8 cellular contexts compared by ENCODE assay signal in the genomic region with DNA sequence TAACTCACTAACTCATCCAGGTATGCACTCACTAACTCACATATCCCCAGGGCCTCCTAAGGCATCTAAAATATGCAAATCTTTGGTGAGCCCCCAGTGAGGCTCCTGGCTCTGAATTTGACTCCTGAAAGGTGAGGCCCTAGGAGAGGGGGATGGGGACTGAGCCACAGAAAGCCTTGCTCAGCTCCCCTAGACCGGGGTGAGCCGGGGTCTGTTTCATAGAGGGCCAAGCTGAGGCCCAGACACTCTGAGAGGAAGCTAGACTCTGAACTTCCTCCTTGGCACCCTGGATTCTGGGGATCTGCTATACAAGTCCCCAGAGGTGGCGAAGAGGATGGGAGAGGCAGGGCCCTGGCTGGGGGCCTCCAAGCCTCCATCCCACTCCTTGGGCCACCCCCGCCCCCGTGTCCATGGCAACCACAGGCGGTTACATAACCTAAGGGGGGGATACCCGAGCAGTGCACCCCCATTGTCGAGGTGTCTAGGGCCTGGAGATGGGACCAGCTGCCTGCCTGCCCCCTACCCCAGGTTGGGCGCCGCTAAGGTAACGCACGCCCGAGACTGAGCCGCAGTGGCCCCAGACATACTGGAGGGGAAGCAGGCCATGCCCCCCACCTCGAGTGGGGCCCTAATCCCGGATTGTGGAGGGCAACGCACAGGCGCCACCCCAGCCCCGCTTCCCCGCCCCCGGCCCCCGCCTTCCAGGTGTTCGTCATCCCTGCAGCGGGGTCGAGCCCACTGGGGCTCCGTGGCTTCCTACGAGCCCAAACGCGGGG. TPM values are rescaled to one million over a fixed set of nuclear protein-coding genes. Genes with fewer than 3 reads are reported as not detected.
DNase-seq lines count a peak whose midpoint lies in the region; ATAC-seq, FAIRE-seq and TF ChIP-seq lines count a peak whose summit lies in the region.

No MANE protein-coding gene starts in this region.

- H4K91ac ChIP-seq in neuronal stem cell (ENCODE audit: low read depth, low read length, poor library complexity): no peak overlapping the region

- no peaks in the 10 kb centered on the region for H3K9me1 ChIP-seq in endothelial cell of umbilical vein (replicated peaks; ENCODE audit: control insufficient read depth, extremely low read depth, insufficient read depth, low read length)

- no peak for FAIRE-seq in endothelial cell of umbilical vein (lab: Jason Lieb, UNC)

- peak overlapping the region; percentile 65 for H2BK120ac ChIP-seq in neuronal stem cell (ENCODE audit: low read depth, low read length)

- CTCF ChIA-PET in endothelial cell of umbilical vein (lab: Charles Lee): interaction anchor here (3.3 kb wide), 1 partner anchor 9 kb away, joined by 70 read pairs; no protein-coding TSS in a partner anchor

- no peak for TF ChIP-seq POLR2A in endothelial cell of umbilical vein (IDR thresholded peaks at IDR 0.05; ENCODE audit: low read depth, low read length)

- H3K9me3 ChIP-seq in SU-DHL-6 (ENCODE audit: insufficient read depth, low read length) (no peaks in the 10 kb centered on the region), endothelial cell of umbilical vein (replicated peaks; ENCODE audit: control insufficient read depth, insufficient read depth, low read length) (no peaks in the 10 kb centered on the region), neuronal stem cell (replicated peaks in 1 of 2; ENCODE audit: control insufficient read depth in 2 of 2, insufficient read depth in 1 of 2, low read depth in 1 of 2, low read length in 2 of 2) (peaks cover 2 to 6% of the 10 kb centered on the region in 2 donors)

- H3K4me3 Mint-ChIP-seq in T-helper 1 cell treated with Interleukin-12 subunit alpha and Interleukin-12 subunit beta and Interleukin-4 antibody, amounts not matched to agents 30 μg/mL and 1 μg/mL, for 36 hours: peak overlapping the region; percentile 69

- H2BK12ac ChIP-seq in neuronal stem cell (ENCODE audit: low read length): no peak overlapping the region

- H4K8ac ChIP-seq in neuronal stem cell (ENCODE audit: low read depth, low read length): no peak overlapping the region

- H3K14ac ChIP-seq in neuronal stem cell (ENCODE audit: low read length): peak overlapping the region; percentile 63

- BruUV-seq in endothelial cell of umbilical vein (replicated peaks; lab: Mats Ljungman, UMichigan): no TSS peak

- H3K9me2 ChIP-seq in SU-DHL-6 (replicated peaks; ENCODE audit: insufficient read depth, low read length): no peaks in the 10 kb centered on the region

- no peaks in the 10 kb centered on the region for H3K9me3 Mint-ChIP-seq in T-helper 1 cell treated with Interleukin-12 subunit alpha and Interleukin-12 subunit beta and Interleukin-4 antibody, amounts not matched to agents 30 μg/mL and 1 μg/mL, for 36 hours

- H2AK5ac ChIP-seq in neuronal stem cell (ENCODE audit: low read depth, low read length): peak overlapping the region; percentile 97

- dilution Hi-C loops in endothelial cell of umbilical vein (cut with MboI; ENCODE audit: extremely low pct_ligation_motif_present, low sequenced_read_pairs): no loop called here

- no peak overlapping the region for H3K27ac Mint-ChIP-seq in T-helper 1 cell treated with Interleukin-12 subunit alpha and Interleukin-12 subunit beta and Interleukin-4 antibody, amounts not matched to agents 30 μg/mL and 1 μg/mL, for 36 hours

- peak overlapping the region; percentile 98 for H3K18ac ChIP-seq in neuronal stem cell (ENCODE audit: low read length)

- peaks cover 8% of the 10 kb centered on the region; the same call in 1 of the 2 replicates for H3K79me2 ChIP-seq in SU-DHL-6 (ENCODE audit: insufficient read depth, low read length)
- no peaks in the 10 kb centered on the region for H3K79me2 ChIP-seq in endothelial cell of umbilical vein (ENCODE audit: control insufficient read depth, insufficient read depth, low read length)

- peak overlapping the region; percentile 76 for H3K9ac ChIP-seq in SU-DHL-6 (ENCODE audit: low read length)
- no peak overlapping the region for H3K9ac ChIP-seq in endothelial cell of umbilical vein (replicated peaks; ENCODE audit: extremely low read depth, insufficient read depth, low read length)
- peak overlapping the region; percentile 89 for H3K9ac ChIP-seq in neuronal stem cell (ENCODE audit: low read depth, low read length, poor library complexity)

- H3K4me1 ChIP-seq in endothelial cell of umbilical vein (ENCODE audit: control insufficient read depth, extremely low read depth, insufficient read depth, low read length): peaks cover 9% of the 10 kb centered on the region
- H3K4me1 ChIP-seq in neuronal stem cell (ENCODE audit: control insufficient read depth in 2 of 2, insufficient read depth in 1 of 2, low read depth in 1 of 2, low read length in 2 of 2): peaks cover 11 to 14% of the 10 kb centered on the region in 2 donors

- peaks cover 3% of the 10 kb centered on the region for H3K36me3 Mint-ChIP-seq in T-helper 1 cell treated with Interleukin-12 subunit alpha and Interleukin-12 subunit beta and Interleukin-4 antibody, amounts not matched to agents 30 μg/mL and 1 μg/mL, for 36 hours (ENCODE audit: low read depth)

- peak overlapping the region; percentile 86 for H2BK15ac ChIP-seq in neuronal stem cell (ENCODE audit: low read length)

- H3K4me3 ChIP-seq in SU-DHL-6 (ENCODE audit: insufficient read depth, low read length, poor library complexity, severe bottlenecking) (peak overlapping the region; percentile 79), endothelial cell of umbilical vein (replicated peaks in 1 of 3; ENCODE audit: insufficient read depth in 1 of 3, low read depth in 1 of 3, low read length in 3 of 3) (peak overlapping the region; percentile 31 to 46 (median 36)), neuronal stem cell (ENCODE audit: low read length in 2 of 2) (peak overlapping the region; percentile 60 to 83)

- peaks cover 28% of the 10 kb centered on the region for H3K4me1 Mint-ChIP-seq in T-helper 1 cell treated with Interleukin-12 subunit alpha and Interleukin-12 subunit beta and Interleukin-4 antibody, amounts not matched to agents 30 μg/mL and 1 μg/mL, for 36 hours (ENCODE audit: low read depth)

- H3K36me3 ChIP-seq in SU-DHL-6 (ENCODE audit: low read length): peaks cover 4% of the 10 kb centered on the region; the same call in 1 of the 2 replicates
- no peaks in the 10 kb centered on the region for H3K36me3 ChIP-seq in endothelial cell of umbilical vein (ENCODE audit: control insufficient read depth in 2 of 2, extremely low read depth in 1 of 2, insufficient read depth in 2 of 2, low read length in 2 of 2)
- H3K36me3 ChIP-seq in neuronal stem cell (replicated peaks in 1 of 2; ENCODE audit: control insufficient read depth in 2 of 2, insufficient read depth in 2 of 2, low read length in 2 of 2): peaks cover 4 to 17% of the 10 kb centered on the region in 2 donors

- WGBS in neuronal stem cell (ENCODE audit: extremely low coverage in 2 of 2, insufficient read length in 2 of 2, insufficient replicate concordance in 1 of 2), 2 donors: no CpG with 5 or more reads among the region's 29 CpGs

- H3K27me3 Mint-ChIP-seq in T-helper 1 cell treated with Interleukin-12 subunit alpha and Interleukin-12 subunit beta and Interleukin-4 antibody, amounts not matched to agents 30 μg/mL and 1 μg/mL, for 36 hours (ENCODE audit: low read depth): no peaks in the 10 kb centered on the region

- peak overlapping the region; percentile 48 for H3K23ac ChIP-seq in neuronal stem cell (ENCODE audit: low read depth, low read length, poor library complexity)

- H3K27me3 ChIP-seq in SU-DHL-6 (ENCODE audit: low read length) (no peaks in the 10 kb centered on the region), endothelial cell of umbilical vein (ENCODE audit: control insufficient read depth in 2 of 2, insufficient read depth in 2 of 2, low read length in 2 of 2) (no peaks in the 10 kb centered on the region), neuronal stem cell (ENCODE audit: control insufficient read depth in 3 of 3, insufficient read depth in 3 of 3, low read depth in 1 of 3, low read length in 3 of 3) (no peaks in the 10 kb centered on the region)

- peak overlapping the region; percentile 71 for H3K27ac ChIP-seq in SU-DHL-6 (ENCODE audit: low read depth, low read length)
- H3K27ac ChIP-seq in endothelial cell of umbilical vein (ENCODE audit: insufficient read depth, low read depth, low read length): no peak overlapping the region
- no peak overlapping the region for H3K27ac ChIP-seq in neuronal stem cell (replicated peaks; ENCODE audit: low read length)

- H2AFZ ChIP-seq in SU-DHL-6 (ENCODE audit: low read depth, low read length, severe bottlenecking): peak overlapping the region; percentile 72
- peak overlapping the region; percentile 67 for H2AFZ ChIP-seq in endothelial cell of umbilical vein (ENCODE audit: low read depth, low read length)
- peak overlapping the region; percentile 87 for H2AFZ ChIP-seq in neuronal stem cell (ENCODE audit: low read length)

- no peak for TF ChIP-seq CTCF in SU-DHL-6 (IDR thresholded peaks at IDR 0.05; ENCODE audit: insufficient read depth, low read length, poor library complexity, severe bottlenecking)
- no peak for TF ChIP-seq CTCF in endothelial cell of umbilical vein (IDR thresholded peaks at IDR 0.05; ENCODE audit: extremely low read depth in 1 of 2, insufficient read depth in 1 of 2, low read depth in 1 of 2, low read length in 2 of 2)

- H4K20me1 ChIP-seq in SU-DHL-6 (ENCODE audit: low read depth, low read length) (no peaks in the 10 kb centered on the region), endothelial cell of umbilical vein (replicated peaks; ENCODE audit: control insufficient read depth, extremely low read depth, insufficient read depth, low read length) (no peaks in the 10 kb centered on the region)

- no peak for ATAC-seq in GM18868 (IDR thresholded peaks at IDR 0.05; ENCODE audit: unreplicated experiment)

- peaks cover 25% of the 10 kb centered on the region for H3F3A ChIP-seq in SU-DHL-6 (ENCODE audit: insufficient read depth)

- intact Hi-C loops in endothelial cell of umbilical vein (cut with micrococcal nuclease): no loop called here

- H3K79me1 ChIP-seq in neuronal stem cell (ENCODE audit: low read depth, low read length): peaks cover 7% of the 10 kb centered on the region

- H3K4me2 ChIP-seq in SU-DHL-6 (ENCODE audit: low read depth, low read length, poor library complexity, severe bottlenecking) (peak overlapping the region; percentile 85), endothelial cell of umbilical vein (ENCODE audit: insufficient read depth, low read length) (peak overlapping the region; percentile 42), neuronal stem cell (ENCODE audit: insufficient read depth, low read length, poor library complexity, severe bottlenecking) (peak overlapping the region; percentile 94)

- POLR2A ChIA-PET in endothelial cell of umbilical vein (lab: Charles Lee): no interaction called here

- no peak for DNase-seq in T-helper 1 cell
- no peak for DNase-seq in endothelial cell of umbilical vein (ENCODE audit: low read depth, low spot score)
- no peak for DNase-seq in neuronal stem cell (ENCODE audit: low spot score)
- no peak for DNase-seq in NAMALWA (ENCODE audit: low spot score)
- no peak for DNase-seq in NCI-H2171 (lab: John Stamatoyannopoulos, UW)

- H3K4ac ChIP-seq in neuronal stem cell (ENCODE audit: low read length): no peak overlapping the region

- H2BK5ac ChIP-seq in neuronal stem cell (ENCODE audit: low read length): peak overlapping the region; percentile 98

RNA-seq across cellular contexts. Expression of gene ABHD8, which starts 0.6 kb away (rescaled TPM):
- 5.9 and 6.8 TPM in 2 replicates for total RNA-seq in endothelial cell of umbilical vein
- 8.7 and 12.7 TPM in 2 replicates for polyA plus RNA-seq in endothelial cell of umbilical vein
- 4.0 and 7.9 TPM in 2 replicates for polyA plus RNA-seq in endothelial cell of umbilical vein (2011; cell fraction: cytosol; rRNA removed)
- polyA plus RNA-seq in endothelial cell of umbilical vein (2011; cell fraction: nucleus; rRNA removed): 2.1 and 2.4 TPM in 2 replicates
- polyA plus RNA-seq in endothelial cell of umbilical vein (2012): 3.5 and 7.0 TPM in 2 replicates
- 3.4 and 4.2 TPM in 2 replicates for polyA minus RNA-seq in endothelial cell of umbilical vein
- 9.0 TPM for polyA minus RNA-seq in endothelial cell of umbilical vein (2011; cell fraction: cytosol; rRNA and poly(A)+ RNA removed)
- polyA minus RNA-seq in endothelial cell of umbilical vein (2011; cell fraction: nucleus; rRNA and poly(A)+ RNA removed): 0.82 and 2.6 TPM in 2 replicates
- polyA plus RNA-seq in neuronal stem cell (2013, experiment 1 of 2): 10.9 TPM
- 10.5 TPM for polyA plus RNA-seq in neuronal stem cell (2013, experiment 2 of 2)

RNA-seq across cellular contexts. Expression of gene MRPL34, which starts 3.1 kb away (rescaled TPM):
- 55.7 and 61.6 TPM in 2 replicates for total RNA-seq in endothelial cell of umbilical vein
- polyA plus RNA-seq in endothelial cell of umbilical vein: 45.5 and 50.1 TPM in 2 replicates
- 33.3 and 35.2 TPM in 2 replicates for polyA plus RNA-seq in endothelial cell of umbilical vein (2011; cell fraction: cytosol; rRNA removed)
- 16.4 and 17.3 TPM in 2 replicates for polyA plus RNA-seq in endothelial cell of umbilical vein (2011; cell fraction: nucleus; rRNA removed)
- 50.1 and 66.2 TPM in 2 replicates for polyA plus RNA-seq in endothelial cell of umbilical vein (2012)
- 16.6 and 19.2 TPM in 2 replicates for polyA minus RNA-seq in endothelial cell of umbilical vein
- 71.4 TPM for polyA minus RNA-seq in endothelial cell of umbilical vein (2011; cell fraction: cytosol; rRNA and poly(A)+ RNA removed)
- polyA minus RNA-seq in endothelial cell of umbilical vein (2011; cell fraction: nucleus; rRNA and poly(A)+ RNA removed): 4.9 and 5.1 TPM in 2 replicates
- 60.1 TPM for polyA plus RNA-seq in neuronal stem cell (2013, experiment 1 of 2)
- polyA plus RNA-seq in neuronal stem cell (2013, experiment 2 of 2): 60.9 TPM

RNA-seq across cellular contexts. Expression of gene DDA1, which starts 6.8 kb away (rescaled TPM):
- 64.7 and 81.1 TPM in 2 replicates for total RNA-seq in endothelial cell of umbilical vein
- polyA plus RNA-seq in endothelial cell of umbilical vein: 52.9 and 60.5 TPM in 2 replicates
- polyA plus RNA-seq in endothelial cell of umbilical vein (2011; cell fraction: cytosol; rRNA removed): 66.6 and 82.4 TPM in 2 replicates
- 37.3 and 47.4 TPM in 2 replicates for polyA plus RNA-seq in endothelial cell of umbilical vein (2011; cell fraction: nucleus; rRNA removed)
- 86.1 and 109 TPM in 2 replicates for polyA plus RNA-seq in endothelial cell of umbilical vein (2012)
- 20.5 and 28.8 TPM in 2 replicates for polyA minus RNA-seq in endothelial cell of umbilical vein
- 9.4 TPM for polyA minus RNA-seq in endothelial cell of umbilical vein (2011; cell fraction: cytosol; rRNA and poly(A)+ RNA removed)
- 7.0 and 8.0 TPM in 2 replicates for polyA minus RNA-seq in endothelial cell of umbilical vein (2011; cell fraction: nucleus; rRNA and poly(A)+ RNA removed)
- 78.2 TPM for polyA plus RNA-seq in neuronal stem cell (2013, experiment 1 of 2)
- polyA plus RNA-seq in neuronal stem cell (2013, experiment 2 of 2): 78.5 TPM

RNA-seq across cellular contexts. Expression of gene ANKLE1, which starts 20.9 kb away (rescaled TPM):
- total RNA-seq in endothelial cell of umbilical vein: 3.1 and 5.2 TPM in 2 replicates
- polyA plus RNA-seq in endothelial cell of umbilical vein: 1.9 and 2.8 TPM in 2 replicates
- 1.3 and 1.4 TPM in 2 replicates for polyA plus RNA-seq in endothelial cell of umbilical vein (2011; cell fraction: cytosol; rRNA removed)
- polyA plus RNA-seq in endothelial cell of umbilical vein (2011; cell fraction: nucleus; rRNA removed): 6.3 and 6.6 TPM in 2 replicates
- 3.8 and 4.3 TPM in 2 replicates for polyA plus RNA-seq in endothelial cell of umbilical vein (2012)
- 0.87 and 2.9 TPM in 2 replicates for polyA minus RNA-seq in endothelial cell of umbilical vein
- 1.2 TPM for polyA minus RNA-seq in endothelial cell of umbilical vein (2011; cell fraction: cytosol; rRNA and poly(A)+ RNA removed)
- 2.4 and 2.7 TPM in 2 replicates for polyA minus RNA-seq in endothelial cell of umbilical vein (2011; cell fraction: nucleus; rRNA and poly(A)+ RNA removed)
- 2.0 TPM for polyA plus RNA-seq in neuronal stem cell (2013, experiment 1 of 2)
- 1.8 TPM for polyA plus RNA-seq in neuronal stem cell (2013, experiment 2 of 2)

RNA-seq across cellular contexts. Expression of gene ANO8, which starts 32.1 kb away (rescaled TPM):
- total RNA-seq in endothelial cell of umbilical vein: 6.8 and 7.5 TPM in 2 replicates
- 3.5 and 3.8 TPM in 2 replicates for polyA plus RNA-seq in endothelial cell of umbilical vein
- 1.5 and 2.2 TPM in 2 replicates for polyA plus RNA-seq in endothelial cell of umbilical vein (2011; cell fraction: cytosol; rRNA removed)
- 17.0 and 22.7 TPM in 2 replicates for polyA plus RNA-seq in endothelial cell of umbilical vein (2011; cell fraction: nucleus; rRNA removed)
- polyA plus RNA-seq in endothelial cell of umbilical vein (2012): 2.9 and 5.6 TPM in 2 replicates
- polyA minus RNA-seq in endothelial cell of umbilical vein: 3.8 and 5.0 TPM in 2 replicates
- 4.6 TPM for polyA minus RNA-seq in endothelial cell of umbilical vein (2011; cell fraction: cytosol; rRNA and poly(A)+ RNA removed)
- polyA minus RNA-seq in endothelial cell of umbilical vein (2011; cell fraction: nucleus; rRNA and poly(A)+ RNA removed): 6.3 and 7.8 TPM in 2 replicates
- polyA plus RNA-seq in neuronal stem cell (2013, experiment 1 of 2): 12.9 TPM
- 13.2 TPM for polyA plus RNA-seq in neuronal stem cell (2013, experiment 2 of 2)

Comparison
In these comparisons a context has a peak if more than half of its experiments do, and no peak if none do; other contexts are left out.
1. H3K4me2 ChIP-seq: peak in every context shown above with its lines; median percentile 94 in neuronal stem cell; 85 in SU-DHL-6; 42 in endothelial cell of umbilical vein.